8 cellular contexts compared by ENCODE assay signal in the genomic region with DNA sequence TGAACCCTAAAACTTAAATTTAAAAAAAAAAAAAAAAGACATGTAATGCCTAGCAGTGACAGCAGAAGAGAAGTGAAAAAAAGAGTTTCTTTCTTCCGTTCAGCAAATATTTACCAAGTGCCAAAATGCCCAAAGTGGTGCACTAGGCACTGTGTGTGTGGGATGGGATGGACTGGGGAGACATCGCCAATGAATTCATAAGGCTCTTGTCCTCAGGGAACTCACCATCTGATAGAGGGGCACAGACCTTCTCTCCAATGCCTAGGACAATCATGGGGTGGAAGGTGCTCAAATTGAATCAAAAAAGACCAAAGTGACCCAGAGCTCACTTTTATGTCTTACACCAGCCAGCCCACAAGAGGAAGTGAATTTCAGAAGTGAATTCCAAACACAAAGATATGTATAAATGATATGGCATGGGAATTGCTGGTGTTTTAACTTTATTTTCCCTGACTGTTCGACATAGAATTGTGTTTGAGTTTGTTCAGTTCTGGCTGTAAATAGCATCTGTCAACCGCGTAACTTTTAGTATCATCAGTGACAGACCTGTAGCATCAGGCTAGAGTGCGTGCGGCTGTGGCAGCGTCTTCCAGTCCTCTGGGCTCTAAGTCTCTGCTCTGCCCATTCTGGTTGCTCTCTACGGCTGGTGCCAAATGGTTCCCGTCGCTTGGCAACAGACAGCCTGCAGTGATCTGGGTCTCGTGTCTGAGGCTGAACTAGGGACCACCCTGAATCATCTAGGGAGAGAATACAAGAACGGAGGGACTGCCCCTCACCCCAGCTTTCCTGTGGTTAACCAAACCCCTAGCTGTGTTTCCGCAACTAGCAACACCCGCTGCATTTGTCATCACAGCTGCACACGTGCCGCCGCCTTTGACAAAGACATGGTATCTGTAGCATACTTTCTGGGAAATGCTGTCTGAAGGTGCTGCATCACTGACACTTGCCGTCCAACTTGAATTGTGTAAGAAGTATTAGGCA.
DNase-seq lines count a peak whose midpoint lies in the region; ATAC-seq lines count a peak whose summit lies in the region.

No MANE protein-coding gene starts in this region.

- peak; percentile 86 to 91 for DNase-seq in NOMO-1 (lab: John Stamatoyannopoulos, UW; ENCODE audit: unreplicated experiment in 2 of 2)
- peak; percentile 71 for DNase-seq in activated T-cell treated with anti-CD3 and anti-CD28 coated beads for 48 hours (ENCODE audit: low read depth)
- peak; percentile 70 for DNase-seq in left cardiac atrium
- DNase-seq in stimulated activated CD4-positive, alpha-beta T cell treated with anti-CD3 and anti-CD28 coated beads, Interleukin-4, amount 100 ng/mL, for 24 hours: peak; percentile 77
- DNase-seq in ureter (ENCODE audit: low spot score): no peak
- DNase-seq in DMS 273 treated with DMSO at 0.1 percent for 48 hours (lab: John Stamatoyannopoulos, UW): no peak

- ATAC-seq in GM18519 (IDR thresholded peaks at IDR 0.05; ENCODE audit: low FRiP score, unreplicated experiment) (peak; percentile 72), HG02870 (IDR thresholded peaks at IDR 0.05; ENCODE audit: unreplicated experiment) (peak; percentile 88), left cardiac atrium (peak; percentile 61 to 78)

- intact Hi-C loops in left cardiac atrium (cut with DNase I): no loop called here

Comparison
In these comparisons a context has a peak if more than half of its experiments do, and no peak if none do; other contexts are left out.
1. DNase-seq: peak in NOMO-1 (2 of 2), activated T-cell treated with anti-CD3 and anti-CD28 coated beads for 48 hours (single experiment), left cardiac atrium (single experiment) and stimulated activated CD4-positive, alpha-beta T cell treated with anti-CD3 and anti-CD28 coated beads, Interleukin-4, amount 100 ng/mL, for 24 hours (single experiment); none in ureter (single experiment) and DMS 273 treated with DMSO at 0.1 percent for 48 hours (single experiment).
2. Peak in every context shown above with its lines, with median percentiles within 50 percentile points of each other: ATAC-seq.